1 cellular context compared by ENCODE assay signal in genomic region chr9:22114956-22115355, GRCh38.
TF ChIP-seq lines count a peak whose summit lies in the region.

No MANE protein-coding gene starts in this region.

TF ChIP-seq in GM23338, 12 proteins besides CTCF, POLR2A, EP300 and RAD21:
- TF ChIP-seq NANOG (IDR thresholded peaks at IDR 0.05; ENCODE audit: borderline replicate concordance) (no peak), ZNF114 (CRISPR knock-in tag; IDR thresholded peaks at IDR 0.05) (no peak), EZH2phosphoT487 (IDR thresholded peaks at IDR 0.05; ENCODE audit: unreplicated experiment) (no peak), ETS1 (IDR thresholded peaks at IDR 0.05) (no peak), ZNF331 (CRISPR knock-in tag; IDR thresholded peaks at IDR 0.05; ENCODE audit: low read depth) (no peak), EZH2 (IDR thresholded peaks at IDR 0.05; ENCODE audit: low read depth, unreplicated experiment) (no peak), POLR2AphosphoS5 (IDR thresholded peaks at IDR 0.05; ENCODE audit: low read depth) (no peak), REST (IDR thresholded peaks at IDR 0.05; ENCODE audit: unreplicated experiment) (no peak), JUNB (IDR thresholded peaks at IDR 0.05; ENCODE audit: unreplicated experiment) (no peak), CREB1 (CRISPR knock-in tag; IDR thresholded peaks at IDR 0.05; ENCODE audit: low read depth) (no peak)
